1 cellular context compared by ENCODE assay signal in the genomic region with DNA sequence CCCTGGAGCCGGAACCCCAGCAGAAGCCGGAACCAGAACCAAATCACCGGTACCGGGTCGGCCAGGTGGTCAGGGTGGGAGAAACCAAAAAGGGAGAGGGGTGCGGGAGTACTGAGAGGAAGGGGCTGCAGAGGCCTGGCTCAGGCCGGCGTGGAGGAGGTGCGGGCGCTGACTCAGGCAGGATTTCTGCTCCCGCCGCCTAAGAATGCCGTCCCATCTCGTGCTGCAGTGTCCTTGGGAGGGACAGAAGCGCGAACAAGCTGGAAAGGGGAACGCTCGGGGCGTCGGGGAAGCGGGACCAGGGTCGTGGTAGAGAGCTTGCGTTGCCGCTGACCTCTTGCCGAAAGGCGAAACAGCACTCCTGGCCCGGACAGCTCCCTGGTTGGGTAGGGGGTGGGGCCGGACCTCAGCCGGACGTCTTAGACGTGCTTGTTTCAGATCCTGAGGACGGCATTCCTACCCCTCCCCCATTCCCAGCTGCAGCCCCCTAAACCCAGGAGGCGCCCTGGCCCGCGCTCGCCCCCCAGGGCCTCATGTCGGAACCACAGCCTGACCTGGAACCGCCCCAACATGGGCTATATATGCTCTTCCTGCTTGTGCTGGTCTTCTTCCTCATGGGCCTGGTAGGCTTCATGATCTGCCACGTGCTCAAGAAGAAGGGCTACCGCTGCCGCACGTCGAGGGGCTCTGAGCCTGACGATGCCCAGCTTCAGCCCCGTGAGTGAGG.
A peak's percentile ranks its signal among the peaks of the same experiment; 100 is the strongest.
TF ChIP-seq lines count a peak whose summit lies in the region.

No MANE protein-coding gene starts in this region.

TF ChIP-seq in K562, 482 proteins besides CTCF, POLR2A, EP300 and RAD21 (continued from another document and continues in another):
- peak; percentile 15; the same call in 1 of the 2 replicates for TF ChIP-seq TEAD4 (IDR thresholded peaks at IDR 0.05; ENCODE audit: low read length)
- TF ChIP-seq TEAD4 (CRISPR knock-in tag; IDR thresholded peaks at IDR 0.05; ENCODE audit: borderline replicate concordance), result peak; percentile 53; the same call in 1 of the 2 replicates
- TF ChIP-seq EHMT2 (IDR thresholded peaks at IDR 0.05), result peak; percentile 95
- TF ChIP-seq SREBF2 (CRISPR knock-in tag; IDR thresholded peaks at IDR 0.05), result no peak
- no peak for TF ChIP-seq MTA3 (IDR thresholded peaks at IDR 0.05; ENCODE audit: borderline replicate concordance)
- no peak for TF ChIP-seq PHF20 (IDR thresholded peaks at IDR 0.05; ENCODE audit: partially characterized antibody)
- 0 out of 2 replicates have a peak, but pooled peaks have one; percentile 9 for TF ChIP-seq POLR2AphosphoS5 (IDR thresholded peaks at IDR 0.05; ENCODE audit: control insufficient read depth, insufficient read depth, low read depth, low read length)
- TF ChIP-seq, protein P1, sequence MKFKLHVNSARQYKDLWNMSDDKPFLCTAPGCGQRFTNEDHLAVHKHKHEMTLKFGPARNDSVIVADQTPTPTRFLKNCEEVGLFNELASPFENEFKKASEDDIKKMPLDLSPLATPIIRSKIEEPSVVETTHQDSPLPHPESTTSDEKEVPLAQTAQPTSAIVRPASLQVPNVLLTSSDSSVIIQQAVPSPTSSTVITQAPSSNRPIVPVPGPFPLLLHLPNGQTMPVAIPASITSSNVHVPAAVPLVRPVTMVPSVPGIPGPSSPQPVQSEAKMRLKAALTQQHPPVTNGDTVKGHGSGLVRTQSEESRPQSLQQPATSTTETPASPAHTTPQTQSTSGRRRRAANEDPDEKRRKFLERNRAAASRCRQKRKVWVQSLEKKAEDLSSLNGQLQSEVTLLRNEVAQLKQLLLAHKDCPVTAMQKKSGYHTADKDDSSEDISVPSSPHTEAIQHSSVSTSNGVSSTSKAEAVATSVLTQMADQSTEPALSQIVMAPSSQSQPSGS (CRISPR knock-in tag; IDR thresholded peaks at IDR 0.05), result peak; percentile 76; the same call in 1 of the 2 replicates
- no peak for TF ChIP-seq ZNF77 (CRISPR knock-in tag; IDR thresholded peaks at IDR 0.05)
- TF ChIP-seq HDAC1 (IDR thresholded peaks at IDR 0.05), result peak in 1 of 2 experiments; percentile 78; a peak in 2 of 4 replicates
- TF ChIP-seq BMI1 (IDR thresholded peaks at IDR 0.05; ENCODE audit: low read length), result no peak
- TF ChIP-seq MCM2 (IDR thresholded peaks at IDR 0.05; ENCODE audit: low read depth), result no peak
- TF ChIP-seq, protein P2, sequence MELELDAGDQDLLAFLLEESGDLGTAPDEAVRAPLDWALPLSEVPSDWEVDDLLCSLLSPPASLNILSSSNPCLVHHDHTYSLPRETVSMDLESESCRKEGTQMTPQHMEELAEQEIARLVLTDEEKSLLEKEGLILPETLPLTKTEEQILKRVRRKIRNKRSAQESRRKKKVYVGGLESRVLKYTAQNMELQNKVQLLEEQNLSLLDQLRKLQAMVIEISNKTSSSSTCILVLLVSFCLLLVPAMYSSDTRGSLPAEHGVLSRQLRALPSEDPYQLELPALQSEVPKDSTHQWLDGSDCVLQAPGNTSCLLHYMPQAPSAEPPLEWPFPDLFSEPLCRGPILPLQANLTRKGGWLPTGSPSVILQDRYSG (tag; conservative IDR thresholded peaks at IDR 0.05; ENCODE audit: low read depth), result 0 out of 2 replicates have a peak, but pooled peaks have one; percentile 48
- TF ChIP-seq SMARCA5 (IDR thresholded peaks at IDR 0.05), result no peak
- TF ChIP-seq GABPB1 (CRISPR knock-in tag; IDR thresholded peaks at IDR 0.05), result peak; percentile 54
- TF ChIP-seq POLR3G (IDR thresholded peaks at IDR 0.05; ENCODE audit: extremely low read depth, insufficient read length, insufficient replicate concordance), result no peak
- no peak for TF ChIP-seq ZKSCAN1 (IDR thresholded peaks at IDR 0.05; ENCODE audit: low read depth, low read length)
- peak; percentile 50 for TF ChIP-seq NFIC (IDR thresholded peaks at IDR 0.05)
- TF ChIP-seq TARDBP (IDR thresholded peaks at IDR 0.05), result no peak
- TF ChIP-seq MAFK (IDR thresholded peaks at IDR 0.05; ENCODE audit: low read length), result no peak
- TF ChIP-seq, protein P3, sequence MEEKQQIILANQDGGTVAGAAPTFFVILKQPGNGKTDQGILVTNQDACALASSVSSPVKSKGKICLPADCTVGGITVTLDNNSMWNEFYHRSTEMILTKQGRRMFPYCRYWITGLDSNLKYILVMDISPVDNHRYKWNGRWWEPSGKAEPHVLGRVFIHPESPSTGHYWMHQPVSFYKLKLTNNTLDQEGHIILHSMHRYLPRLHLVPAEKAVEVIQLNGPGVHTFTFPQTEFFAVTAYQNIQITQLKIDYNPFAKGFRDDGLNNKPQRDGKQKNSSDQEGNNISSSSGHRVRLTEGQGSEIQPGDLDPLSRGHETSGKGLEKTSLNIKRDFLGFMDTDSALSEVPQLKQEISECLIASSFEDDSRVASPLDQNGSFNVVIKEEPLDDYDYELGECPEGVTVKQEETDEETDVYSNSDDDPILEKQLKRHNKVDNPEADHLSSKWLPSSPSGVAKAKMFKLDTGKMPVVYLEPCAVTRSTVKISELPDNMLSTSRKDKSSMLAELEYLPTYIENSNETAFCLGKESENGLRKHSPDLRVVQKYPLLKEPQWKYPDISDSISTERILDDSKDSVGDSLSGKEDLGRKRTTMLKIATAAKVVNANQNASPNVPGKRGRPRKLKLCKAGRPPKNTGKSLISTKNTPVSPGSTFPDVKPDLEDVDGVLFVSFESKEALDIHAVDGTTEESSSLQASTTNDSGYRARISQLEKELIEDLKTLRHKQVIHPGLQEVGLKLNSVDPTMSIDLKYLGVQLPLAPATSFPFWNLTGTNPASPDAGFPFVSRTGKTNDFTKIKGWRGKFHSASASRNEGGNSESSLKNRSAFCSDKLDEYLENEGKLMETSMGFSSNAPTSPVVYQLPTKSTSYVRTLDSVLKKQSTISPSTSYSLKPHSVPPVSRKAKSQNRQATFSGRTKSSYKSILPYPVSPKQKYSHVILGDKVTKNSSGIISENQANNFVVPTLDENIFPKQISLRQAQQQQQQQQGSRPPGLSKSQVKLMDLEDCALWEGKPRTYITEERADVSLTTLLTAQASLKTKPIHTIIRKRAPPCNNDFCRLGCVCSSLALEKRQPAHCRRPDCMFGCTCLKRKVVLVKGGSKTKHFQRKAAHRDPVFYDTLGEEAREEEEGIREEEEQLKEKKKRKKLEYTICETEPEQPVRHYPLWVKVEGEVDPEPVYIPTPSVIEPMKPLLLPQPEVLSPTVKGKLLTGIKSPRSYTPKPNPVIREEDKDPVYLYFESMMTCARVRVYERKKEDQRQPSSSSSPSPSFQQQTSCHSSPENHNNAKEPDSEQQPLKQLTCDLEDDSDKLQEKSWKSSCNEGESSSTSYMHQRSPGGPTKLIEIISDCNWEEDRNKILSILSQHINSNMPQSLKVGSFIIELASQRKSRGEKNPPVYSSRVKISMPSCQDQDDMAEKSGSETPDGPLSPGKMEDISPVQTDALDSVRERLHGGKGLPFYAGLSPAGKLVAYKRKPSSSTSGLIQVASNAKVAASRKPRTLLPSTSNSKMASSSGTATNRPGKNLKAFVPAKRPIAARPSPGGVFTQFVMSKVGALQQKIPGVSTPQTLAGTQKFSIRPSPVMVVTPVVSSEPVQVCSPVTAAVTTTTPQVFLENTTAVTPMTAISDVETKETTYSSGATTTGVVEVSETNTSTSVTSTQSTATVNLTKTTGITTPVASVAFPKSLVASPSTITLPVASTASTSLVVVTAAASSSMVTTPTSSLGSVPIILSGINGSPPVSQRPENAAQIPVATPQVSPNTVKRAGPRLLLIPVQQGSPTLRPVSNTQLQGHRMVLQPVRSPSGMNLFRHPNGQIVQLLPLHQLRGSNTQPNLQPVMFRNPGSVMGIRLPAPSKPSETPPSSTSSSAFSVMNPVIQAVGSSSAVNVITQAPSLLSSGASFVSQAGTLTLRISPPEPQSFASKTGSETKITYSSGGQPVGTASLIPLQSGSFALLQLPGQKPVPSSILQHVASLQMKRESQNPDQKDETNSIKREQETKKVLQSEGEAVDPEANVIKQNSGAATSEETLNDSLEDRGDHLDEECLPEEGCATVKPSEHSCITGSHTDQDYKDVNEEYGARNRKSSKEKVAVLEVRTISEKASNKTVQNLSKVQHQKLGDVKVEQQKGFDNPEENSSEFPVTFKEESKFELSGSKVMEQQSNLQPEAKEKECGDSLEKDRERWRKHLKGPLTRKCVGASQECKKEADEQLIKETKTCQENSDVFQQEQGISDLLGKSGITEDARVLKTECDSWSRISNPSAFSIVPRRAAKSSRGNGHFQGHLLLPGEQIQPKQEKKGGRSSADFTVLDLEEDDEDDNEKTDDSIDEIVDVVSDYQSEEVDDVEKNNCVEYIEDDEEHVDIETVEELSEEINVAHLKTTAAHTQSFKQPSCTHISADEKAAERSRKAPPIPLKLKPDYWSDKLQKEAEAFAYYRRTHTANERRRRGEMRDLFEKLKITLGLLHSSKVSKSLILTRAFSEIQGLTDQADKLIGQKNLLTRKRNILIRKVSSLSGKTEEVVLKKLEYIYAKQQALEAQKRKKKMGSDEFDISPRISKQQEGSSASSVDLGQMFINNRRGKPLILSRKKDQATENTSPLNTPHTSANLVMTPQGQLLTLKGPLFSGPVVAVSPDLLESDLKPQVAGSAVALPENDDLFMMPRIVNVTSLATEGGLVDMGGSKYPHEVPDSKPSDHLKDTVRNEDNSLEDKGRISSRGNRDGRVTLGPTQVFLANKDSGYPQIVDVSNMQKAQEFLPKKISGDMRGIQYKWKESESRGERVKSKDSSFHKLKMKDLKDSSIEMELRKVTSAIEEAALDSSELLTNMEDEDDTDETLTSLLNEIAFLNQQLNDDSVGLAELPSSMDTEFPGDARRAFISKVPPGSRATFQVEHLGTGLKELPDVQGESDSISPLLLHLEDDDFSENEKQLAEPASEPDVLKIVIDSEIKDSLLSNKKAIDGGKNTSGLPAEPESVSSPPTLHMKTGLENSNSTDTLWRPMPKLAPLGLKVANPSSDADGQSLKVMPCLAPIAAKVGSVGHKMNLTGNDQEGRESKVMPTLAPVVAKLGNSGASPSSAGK (IDR thresholded peaks at IDR 0.05), result peak; percentile 70
- TF ChIP-seq, protein P4, sequence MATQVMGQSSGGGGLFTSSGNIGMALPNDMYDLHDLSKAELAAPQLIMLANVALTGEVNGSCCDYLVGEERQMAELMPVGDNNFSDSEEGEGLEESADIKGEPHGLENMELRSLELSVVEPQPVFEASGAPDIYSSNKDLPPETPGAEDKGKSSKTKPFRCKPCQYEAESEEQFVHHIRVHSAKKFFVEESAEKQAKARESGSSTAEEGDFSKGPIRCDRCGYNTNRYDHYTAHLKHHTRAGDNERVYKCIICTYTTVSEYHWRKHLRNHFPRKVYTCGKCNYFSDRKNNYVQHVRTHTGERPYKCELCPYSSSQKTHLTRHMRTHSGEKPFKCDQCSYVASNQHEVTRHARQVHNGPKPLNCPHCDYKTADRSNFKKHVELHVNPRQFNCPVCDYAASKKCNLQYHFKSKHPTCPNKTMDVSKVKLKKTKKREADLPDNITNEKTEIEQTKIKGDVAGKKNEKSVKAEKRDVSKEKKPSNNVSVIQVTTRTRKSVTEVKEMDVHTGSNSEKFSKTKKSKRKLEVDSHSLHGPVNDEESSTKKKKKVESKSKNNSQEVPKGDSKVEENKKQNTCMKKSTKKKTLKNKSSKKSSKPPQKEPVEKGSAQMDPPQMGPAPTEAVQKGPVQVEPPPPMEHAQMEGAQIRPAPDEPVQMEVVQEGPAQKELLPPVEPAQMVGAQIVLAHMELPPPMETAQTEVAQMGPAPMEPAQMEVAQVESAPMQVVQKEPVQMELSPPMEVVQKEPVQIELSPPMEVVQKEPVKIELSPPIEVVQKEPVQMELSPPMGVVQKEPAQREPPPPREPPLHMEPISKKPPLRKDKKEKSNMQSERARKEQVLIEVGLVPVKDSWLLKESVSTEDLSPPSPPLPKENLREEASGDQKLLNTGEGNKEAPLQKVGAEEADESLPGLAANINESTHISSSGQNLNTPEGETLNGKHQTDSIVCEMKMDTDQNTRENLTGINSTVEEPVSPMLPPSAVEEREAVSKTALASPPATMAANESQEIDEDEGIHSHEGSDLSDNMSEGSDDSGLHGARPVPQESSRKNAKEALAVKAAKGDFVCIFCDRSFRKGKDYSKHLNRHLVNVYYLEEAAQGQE (CRISPR knock-in tag; IDR thresholded peaks at IDR 0.05; ENCODE audit: low read depth), result peak; percentile 97
- peak; percentile 68 for TF ChIP-seq CXXC5 (CRISPR knock-in tag; IDR thresholded peaks at IDR 0.05)
- 0 out of 2 replicates have a peak, but pooled peaks have one; percentile 12 for TF ChIP-seq ARID1B (IDR thresholded peaks at IDR 0.05)
- TF ChIP-seq, protein P5, sequence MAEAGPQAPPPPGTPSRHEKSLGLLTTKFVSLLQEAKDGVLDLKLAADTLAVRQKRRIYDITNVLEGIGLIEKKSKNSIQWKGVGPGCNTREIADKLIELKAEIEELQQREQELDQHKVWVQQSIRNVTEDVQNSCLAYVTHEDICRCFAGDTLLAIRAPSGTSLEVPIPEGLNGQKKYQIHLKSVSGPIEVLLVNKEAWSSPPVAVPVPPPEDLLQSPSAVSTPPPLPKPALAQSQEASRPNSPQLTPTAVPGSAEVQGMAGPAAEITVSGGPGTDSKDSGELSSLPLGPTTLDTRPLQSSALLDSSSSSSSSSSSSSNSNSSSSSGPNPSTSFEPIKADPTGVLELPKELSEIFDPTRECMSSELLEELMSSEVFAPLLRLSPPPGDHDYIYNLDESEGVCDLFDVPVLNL (CRISPR knock-in tag; IDR thresholded peaks at IDR 0.05; ENCODE audit: low read depth), result no peak
- TF ChIP-seq JUNB (CRISPR knock-in tag; conservative IDR thresholded peaks at IDR 0.05), result no peak
- TF ChIP-seq, protein P6, sequence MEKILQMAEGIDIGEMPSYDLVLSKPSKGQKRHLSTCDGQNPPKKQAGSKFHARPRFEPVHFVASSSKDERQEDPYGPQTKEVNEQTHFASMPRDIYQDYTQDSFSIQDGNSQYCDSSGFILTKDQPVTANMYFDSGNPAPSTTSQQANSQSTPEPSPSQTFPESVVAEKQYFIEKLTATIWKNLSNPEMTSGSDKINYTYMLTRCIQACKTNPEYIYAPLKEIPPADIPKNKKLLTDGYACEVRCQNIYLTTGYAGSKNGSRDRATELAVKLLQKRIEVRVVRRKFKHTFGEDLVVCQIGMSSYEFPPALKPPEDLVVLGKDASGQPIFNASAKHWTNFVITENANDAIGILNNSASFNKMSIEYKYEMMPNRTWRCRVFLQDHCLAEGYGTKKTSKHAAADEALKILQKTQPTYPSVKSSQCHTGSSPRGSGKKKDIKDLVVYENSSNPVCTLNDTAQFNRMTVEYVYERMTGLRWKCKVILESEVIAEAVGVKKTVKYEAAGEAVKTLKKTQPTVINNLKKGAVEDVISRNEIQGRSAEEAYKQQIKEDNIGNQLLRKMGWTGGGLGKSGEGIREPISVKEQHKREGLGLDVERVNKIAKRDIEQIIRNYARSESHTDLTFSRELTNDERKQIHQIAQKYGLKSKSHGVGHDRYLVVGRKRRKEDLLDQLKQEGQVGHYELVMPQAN (IDR thresholded peaks at IDR 0.05; ENCODE audit: borderline replicate concordance), result peak; percentile 84
- 0 out of 2 replicates have a peak, but pooled peaks have one; percentile 24 for TF ChIP-seq KLF1 (tag; IDR thresholded peaks at IDR 0.05)
- no peak for TF ChIP-seq JUND (IDR thresholded peaks at IDR 0.05; ENCODE audit: borderline replicate concordance, low read depth, low read length)
- TF ChIP-seq JUND (tag; IDR thresholded peaks at IDR 0.05; ENCODE audit: borderline replicate concordance, low read depth, low read length), result no peak
- TF ChIP-seq EP400 (IDR thresholded peaks at IDR 0.05), result peak; percentile 49; the same call in 1 of the 2 replicates
- TF ChIP-seq POLR2G (IDR thresholded peaks at IDR 0.05; ENCODE audit: low read depth, low read length), result peak; percentile 59
- TF ChIP-seq, protein P7, sequence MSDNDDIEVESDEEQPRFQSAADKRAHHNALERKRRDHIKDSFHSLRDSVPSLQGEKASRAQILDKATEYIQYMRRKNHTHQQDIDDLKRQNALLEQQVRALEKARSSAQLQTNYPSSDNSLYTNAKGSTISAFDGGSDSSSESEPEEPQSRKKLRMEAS (CRISPR knock-in tag; IDR thresholded peaks at IDR 0.05), result peak; percentile 88
- TF ChIP-seq HMGN3 (IDR thresholded peaks at IDR 0.05; ENCODE audit: borderline replicate concordance, extremely low read depth, insufficient read length, low read depth, low read length), result peak; percentile 1
- TF ChIP-seq PYGO2 (tag; IDR thresholded peaks at IDR 0.05), result no peak
- TF ChIP-seq BRD9 (IDR thresholded peaks at IDR 0.05; ENCODE audit: low read depth, partially characterized antibody), result no peak
- no peak for TF ChIP-seq KDM4B (IDR thresholded peaks at IDR 0.05; ENCODE audit: borderline replicate concordance in 2 of 2, low read depth in 1 of 2)
